2 cellular contexts compared by ENCODE assay signal in genomic region chr1:89603651-89604413, GRCh38.
TF ChIP-seq lines count a peak whose summit lies in the region.

No MANE protein-coding gene starts in this region.

TF ChIP-seq in GM23338, 12 proteins besides CTCF, POLR2A, EP300 and RAD21:
- TF ChIP-seq EZH2 (IDR thresholded peaks at IDR 0.05; ENCODE audit: low read depth, unreplicated experiment), result no peak
- no peak for TF ChIP-seq CREB1 (CRISPR knock-in tag; IDR thresholded peaks at IDR 0.05; ENCODE audit: low read depth)
- TF ChIP-seq JUNB (IDR thresholded peaks at IDR 0.05; ENCODE audit: unreplicated experiment), result no peak
- no peak for TF ChIP-seq ZNF114 (CRISPR knock-in tag; IDR thresholded peaks at IDR 0.05)
- TF ChIP-seq STAT1 (IDR thresholded peaks at IDR 0.05; ENCODE audit: unreplicated experiment), result no peak
- no peak for TF ChIP-seq ETS1 (IDR thresholded peaks at IDR 0.05)
- TF ChIP-seq NANOG (IDR thresholded peaks at IDR 0.05; ENCODE audit: borderline replicate concordance), result no peak
- no peak for TF ChIP-seq EZH2phosphoT487 (IDR thresholded peaks at IDR 0.05; ENCODE audit: unreplicated experiment)

TF ChIP-seq in HepG2, 621 proteins besides CTCF, POLR2A, EP300 and RAD21:
- TF ChIP-seq BHLHE40 (IDR thresholded peaks at IDR 0.05; ENCODE audit: low read length) (no peak), KDM1A (CRISPR knock-in tag; IDR thresholded peaks at IDR 0.05) (no peak), HES4 (CRISPR knock-in tag; IDR thresholded peaks at IDR 0.05; ENCODE audit: borderline replicate concordance) (no peak), ZNF431 (CRISPR knock-in tag; IDR thresholded peaks at IDR 0.05; ENCODE audit: borderline replicate concordance, low read depth) (no peak), DPF2 (CRISPR knock-in tag; IDR thresholded peaks at IDR 0.05; ENCODE audit: borderline replicate concordance, low read depth) (no peak), NPAS2 (CRISPR knock-in tag; IDR thresholded peaks at IDR 0.05; ENCODE audit: borderline replicate concordance) (no peak), SP140L (CRISPR knock-in tag; IDR thresholded peaks at IDR 0.05; ENCODE audit: borderline replicate concordance) (no peak), ZSCAN22 (CRISPR knock-in tag; IDR thresholded peaks at IDR 0.05) (no peak), ZBTB43 (CRISPR knock-in tag; conservative IDR thresholded peaks at IDR 0.05) (no peak), TERF1 (CRISPR knock-in tag; IDR thresholded peaks at IDR 0.05) (no peak), ZNF576 (CRISPR knock-in tag; IDR thresholded peaks at IDR 0.05) (no peak), ELF1 (CRISPR knock-in tag; IDR thresholded peaks at IDR 0.05) (no peak), PCBP2 (optimal IDR thresholded peaks at IDR 0.05; ENCODE audit: low read depth, low read length, poor library complexity, severe bottlenecking) (no peak), FOXK1 (CRISPR knock-in tag; IDR thresholded peaks at IDR 0.05; ENCODE audit: borderline replicate concordance, low read depth) (no peak), SRSF1 (optimal IDR thresholded peaks at IDR 0.05; ENCODE audit: low read depth, low read length) (no peak), KLF6 (CRISPR knock-in tag; IDR thresholded peaks at IDR 0.05) (no peak), ZNF800 (CRISPR knock-in tag; IDR thresholded peaks at IDR 0.05) (no peak), LBX2 (CRISPR knock-in tag; IDR thresholded peaks at IDR 0.05; ENCODE audit: borderline replicate concordance) (no peak), ZNF614 (CRISPR knock-in tag; IDR thresholded peaks at IDR 0.05; ENCODE audit: borderline replicate concordance) (no peak)
TF ChIP-seq in HepG2: peak in this region for 0.
